ENCODE assay signal across 1 cellular context in genomic region chr21:14864211-14865021, GRCh38.
A peak's percentile ranks its signal among the peaks of the same experiment; 100 is the strongest.
TF ChIP-seq lines count a peak whose summit lies in the region.

No MANE protein-coding gene starts in this region.

TF ChIP-seq in HepG2, 621 proteins besides CTCF, POLR2A, EP300 and RAD21 (continued from another document):
- TF ChIP-seq, protein P1, sequence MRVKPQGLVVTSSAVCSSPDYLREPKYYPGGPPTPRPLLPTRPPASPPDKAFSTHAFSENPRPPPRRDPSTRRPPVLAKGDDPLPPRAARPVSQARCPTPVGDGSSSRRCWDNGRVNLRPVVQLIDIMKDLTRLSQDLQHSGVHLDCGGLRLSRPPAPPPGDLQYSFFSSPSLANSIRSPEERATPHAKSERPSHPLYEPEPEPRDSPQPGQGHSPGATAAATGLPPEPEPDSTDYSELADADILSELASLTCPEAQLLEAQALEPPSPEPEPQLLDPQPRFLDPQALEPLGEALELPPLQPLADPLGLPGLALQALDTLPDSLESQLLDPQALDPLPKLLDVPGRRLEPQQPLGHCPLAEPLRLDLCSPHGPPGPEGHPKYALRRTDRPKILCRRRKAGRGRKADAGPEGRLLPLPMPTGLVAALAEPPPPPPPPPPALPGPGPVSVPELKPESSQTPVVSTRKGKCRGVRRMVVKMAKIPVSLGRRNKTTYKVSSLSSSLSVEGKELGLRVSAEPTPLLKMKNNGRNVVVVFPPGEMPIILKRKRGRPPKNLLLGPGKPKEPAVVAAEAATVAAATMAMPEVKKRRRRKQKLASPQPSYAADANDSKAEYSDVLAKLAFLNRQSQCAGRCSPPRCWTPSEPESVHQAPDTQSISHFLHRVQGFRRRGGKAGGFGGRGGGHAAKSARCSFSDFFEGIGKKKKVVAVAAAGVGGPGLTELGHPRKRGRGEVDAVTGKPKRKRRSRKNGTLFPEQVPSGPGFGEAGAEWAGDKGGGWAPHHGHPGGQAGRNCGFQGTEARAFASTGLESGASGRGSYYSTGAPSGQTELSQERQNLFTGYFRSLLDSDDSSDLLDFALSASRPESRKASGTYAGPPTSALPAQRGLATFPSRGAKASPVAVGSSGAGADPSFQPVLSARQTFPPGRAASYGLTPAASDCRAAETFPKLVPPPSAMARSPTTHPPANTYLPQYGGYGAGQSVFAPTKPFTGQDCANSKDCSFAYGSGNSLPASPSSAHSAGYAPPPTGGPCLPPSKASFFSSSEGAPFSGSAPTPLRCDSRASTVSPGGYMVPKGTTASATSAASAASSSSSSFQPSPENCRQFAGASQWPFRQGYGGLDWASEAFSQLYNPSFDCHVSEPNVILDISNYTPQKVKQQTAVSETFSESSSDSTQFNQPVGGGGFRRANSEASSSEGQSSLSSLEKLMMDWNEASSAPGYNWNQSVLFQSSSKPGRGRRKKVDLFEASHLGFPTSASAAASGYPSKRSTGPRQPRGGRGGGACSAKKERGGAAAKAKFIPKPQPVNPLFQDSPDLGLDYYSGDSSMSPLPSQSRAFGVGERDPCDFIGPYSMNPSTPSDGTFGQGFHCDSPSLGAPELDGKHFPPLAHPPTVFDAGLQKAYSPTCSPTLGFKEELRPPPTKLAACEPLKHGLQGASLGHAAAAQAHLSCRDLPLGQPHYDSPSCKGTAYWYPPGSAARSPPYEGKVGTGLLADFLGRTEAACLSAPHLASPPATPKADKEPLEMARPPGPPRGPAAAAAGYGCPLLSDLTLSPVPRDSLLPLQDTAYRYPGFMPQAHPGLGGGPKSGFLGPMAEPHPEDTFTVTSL (CRISPR knock-in tag; IDR thresholded peaks at IDR 0.05; ENCODE audit: borderline replicate concordance) = peak; percentile 33; the same call in 1 of the 2 replicates
- TF ChIP-seq MNT (IDR thresholded peaks at IDR 0.05) (no peak), FOXK2 (IDR thresholded peaks at IDR 0.05) (no peak), CREM (IDR thresholded peaks at IDR 0.05) (peak; percentile 49), CREM (CRISPR knock-in tag; IDR thresholded peaks at IDR 0.05) (no peak), NCOR1 (IDR thresholded peaks at IDR 0.05; ENCODE audit: borderline replicate concordance, low read length) (peak; percentile 96), RORA (CRISPR knock-in tag; IDR thresholded peaks at IDR 0.05) (0 out of 2 replicates have a peak, but pooled peaks have one; percentile 53), ZNF562 (CRISPR knock-in tag; IDR thresholded peaks at IDR 0.05; ENCODE audit: borderline replicate concordance) (no peak), ZNF331 (CRISPR knock-in tag; IDR thresholded peaks at IDR 0.05) (0 out of 2 replicates have a peak, but pooled peaks have one; percentile 11), ZNF772 (CRISPR knock-in tag; IDR thresholded peaks at IDR 0.05) (0 out of 2 replicates have a peak, but pooled peaks have one; percentile 23), ZNF576 (CRISPR knock-in tag; IDR thresholded peaks at IDR 0.05) (no peak), ZNF282 (IDR thresholded peaks at IDR 0.05; ENCODE audit: partially characterized antibody) (no peak), ZNF235 (CRISPR knock-in tag; IDR thresholded peaks at IDR 0.05; ENCODE audit: borderline replicate concordance) (no peak), CHD4 (IDR thresholded peaks at IDR 0.05; ENCODE audit: borderline replicate concordance, low read length) (no peak; the same call in 1 of the 2 replicates)
- TF ChIP-seq, protein P2, sequence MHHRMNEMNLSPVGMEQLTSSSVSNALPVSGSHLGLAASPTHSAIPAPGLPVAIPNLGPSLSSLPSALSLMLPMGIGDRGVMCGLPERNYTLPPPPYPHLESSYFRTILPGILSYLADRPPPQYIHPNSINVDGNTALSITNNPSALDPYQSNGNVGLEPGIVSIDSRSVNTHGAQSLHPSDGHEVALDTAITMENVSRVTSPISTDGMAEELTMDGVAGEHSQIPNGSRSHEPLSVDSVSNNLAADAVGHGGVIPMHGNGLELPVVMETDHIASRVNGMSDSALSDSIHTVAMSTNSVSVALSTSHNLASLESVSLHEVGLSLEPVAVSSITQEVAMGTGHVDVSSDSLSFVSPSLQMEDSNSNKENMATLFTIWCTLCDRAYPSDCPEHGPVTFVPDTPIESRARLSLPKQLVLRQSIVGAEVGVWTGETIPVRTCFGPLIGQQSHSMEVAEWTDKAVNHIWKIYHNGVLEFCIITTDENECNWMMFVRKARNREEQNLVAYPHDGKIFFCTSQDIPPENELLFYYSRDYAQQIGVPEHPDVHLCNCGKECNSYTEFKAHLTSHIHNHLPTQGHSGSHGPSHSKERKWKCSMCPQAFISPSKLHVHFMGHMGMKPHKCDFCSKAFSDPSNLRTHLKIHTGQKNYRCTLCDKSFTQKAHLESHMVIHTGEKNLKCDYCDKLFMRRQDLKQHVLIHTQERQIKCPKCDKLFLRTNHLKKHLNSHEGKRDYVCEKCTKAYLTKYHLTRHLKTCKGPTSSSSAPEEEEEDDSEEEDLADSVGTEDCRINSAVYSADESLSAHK (CRISPR knock-in tag; IDR thresholded peaks at IDR 0.05; ENCODE audit: borderline replicate concordance) = no peak
- TF ChIP-seq, protein P3, sequence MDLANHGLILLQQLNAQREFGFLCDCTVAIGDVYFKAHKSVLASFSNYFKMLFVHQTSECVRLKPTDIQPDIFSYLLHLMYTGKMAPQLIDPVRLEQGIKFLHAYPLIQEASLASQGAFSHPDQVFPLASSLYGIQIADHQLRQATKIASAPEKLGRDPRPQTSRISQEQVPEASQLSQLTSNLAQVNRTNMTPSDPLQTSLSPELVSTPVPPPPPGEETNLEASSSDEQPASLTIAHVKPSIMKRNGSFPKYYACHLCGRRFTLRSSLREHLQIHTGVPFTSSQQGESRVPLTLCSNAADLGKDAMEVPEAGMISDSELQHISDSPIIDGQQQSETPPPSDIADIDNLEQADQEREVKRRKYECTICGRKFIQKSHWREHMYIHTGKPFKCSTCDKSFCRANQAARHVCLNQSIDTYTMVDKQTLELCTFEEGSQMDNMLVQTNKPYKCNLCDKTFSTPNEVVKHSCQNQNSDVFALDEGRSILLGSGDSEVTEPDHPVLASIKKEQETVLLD (CRISPR knock-in tag; IDR thresholded peaks at IDR 0.05; ENCODE audit: low read depth) = no peak
